ENCODE assay signal across 8 cellular contexts in genomic region chr2:152718047-152718908, GRCh38. TPM values are rescaled to one million over a fixed set of nuclear protein-coding genes. Genes with fewer than 3 reads are reported as not detected.
DNase-seq lines count a peak whose midpoint lies in the region; ATAC-seq lines count a peak whose summit lies in the region.

Gene ARL6IP6, plus strand, starts transcription at chr2:152718620. Its CDS starts 5 bp downstream, at chr2:152718625.

- POLR2A ChIA-PET in activated CD8-positive, alpha-beta memory T cell treated with anti-CD3 and anti-CD28 coated beads for 36 hours (lab: Charles Lee) = interaction anchor here (0.7 to 2.1 kb wide), 3 partner anchors 24 to 692 kb away, joined by 3 to 6 read pairs (median 5); no protein-coding TSS in a partner anchor

- DNase-seq in COLO668 (lab: John Stamatoyannopoulos, UW; ENCODE audit: unreplicated experiment) (peak; percentile 93), HT1080 (ENCODE audit: low read depth) (peak; percentile 87), NOMO-1 (lab: John Stamatoyannopoulos, UW; ENCODE audit: unreplicated experiment in 2 of 2) (peak; percentile 89 to 93), lung microvascular endothelial cell (ENCODE audit: low read depth in 2 of 2) (peak; percentile 93)
- DNase-seq in effector CD8-positive, alpha-beta T cell (lab: John Stamatoyannopoulos, UW) = peak; percentile 85
- DNase-seq in stimulated activated CD4-positive, alpha-beta T cell treated with anti-CD3 and anti-CD28 coated beads, TNF-alpha, amount 100 ng/mL, for 4 hours (ENCODE audit: low read depth in 3 of 3) = peak; percentile 86 to 91 (median 87)

- ATAC-seq in GM21367 (IDR thresholded peaks at IDR 0.05; ENCODE audit: unreplicated experiment) = peak; percentile 65

- CTCF ChIA-PET in activated CD8-positive, alpha-beta memory T cell treated with anti-CD3 and anti-CD28 coated beads for 36 hours (lab: Charles Lee) = interaction anchor here (2.3 kb wide), 1 partner anchor 24 kb away, joined by 5 read pairs; no protein-coding TSS in a partner anchor

RNA-seq across cellular contexts. Expression of gene ARL6IP6, which starts in this region (rescaled TPM):
- total RNA-seq in HT1080 (2014; rRNA removed; shearing (Covaris generic)) = 21.7 and 24.4 TPM in 2 replicates
- 44.5 and 47.4 TPM in 2 replicates for polyA plus RNA-seq in HT1080 (2015; cell fraction: cytosol; rRNA removed)
- polyA plus RNA-seq in HT1080 (2015; cell fraction: nucleus; rRNA removed) = 38.8 and 39.7 TPM in 2 replicates
- total RNA-seq in activated CD8-positive, alpha-beta memory T cell treated with anti-CD3 and anti-CD28 coated beads for 36 hours = 10 to 100 TPM; 27.0 to 30.9 TPM
- total RNA-seq in lung microvascular endothelial cell = 15.1 and 16.8 TPM in 2 replicates

Comparison
In these comparisons a context has a peak if more than half of its experiments do, and no peak if none do; other contexts are left out.
1. Peak in every context shown above with its lines: DNase-seq and ATAC-seq.